ENCODE assay signal across 12 cellular contexts in genomic region chrX:84487365-84488353, GRCh38. TPM values are rescaled to one million over a fixed set of nuclear protein-coding genes. Genes with fewer than 3 reads are reported as not detected.
DNase-seq lines count a peak whose midpoint lies in the region; ATAC-seq and TF ChIP-seq lines count a peak whose summit lies in the region.
"Had no signal": no experiment of that assay in that cellular context is flagged by ENCODE, and none has a peak within 500 bp of the region (broad histone marks: within the 10 kb centered on the region; RNA-seq: fewer than 3 reads in every experiment).

No MANE protein-coding gene starts in this region.

- no peak overlapping the region for H3K27ac Mint-ChIP-seq in CD4-positive, alpha-beta memory T cell
- H3K27ac Mint-ChIP-seq: H9 had no signal

- no peaks in the 10 kb centered on the region for H3K36me3 ChIP-seq in OCI-LY3 (replicated peaks; ENCODE audit: low read depth, low read length)
- H3K36me3 ChIP-seq in CD4-positive, alpha-beta memory T cell (ENCODE audit: insufficient read depth, low read length) = no peaks in the 10 kb centered on the region
- H3K36me3 ChIP-seq: neutrophil had no signal

- H2AFZ ChIP-seq in OCI-LY3 (ENCODE audit: low read depth, low read length) = no peak overlapping the region

- peaks cover 19% of the 10 kb centered on the region for H3K4me1 ChIP-seq in OCI-LY3 (ENCODE audit: low read length)
- H3K4me1 ChIP-seq in CD4-positive, alpha-beta memory T cell (ENCODE audit: insufficient read depth, low read length) = no peaks in the 10 kb centered on the region

- peak; percentile 99 for ATAC-seq in GM18517 (IDR thresholded peaks at IDR 0.05; ENCODE audit: unreplicated experiment)
- ATAC-seq in GM21381 (IDR thresholded peaks at IDR 0.05; ENCODE audit: unreplicated experiment) = peak; percentile 99
- peak; percentile 100 for ATAC-seq in HG03064 (IDR thresholded peaks at IDR 0.05; ENCODE audit: low read depth, unreplicated experiment)

- H3K27me3 Mint-ChIP-seq in CD4-positive, alpha-beta memory T cell = no peaks in the 10 kb centered on the region

- no peak overlapping the region; the same call in 1 of the 2 replicates for H3K9ac ChIP-seq in OCI-LY3 (ENCODE audit: low read length)

- peak overlapping the region; percentile 76 for H3K4me2 ChIP-seq in OCI-LY3 (ENCODE audit: low read length)

- no peaks in the 10 kb centered on the region for H3K9me3 ChIP-seq in OCI-LY3 (ENCODE audit: insufficient read depth, low read length)
- no peaks in the 10 kb centered on the region for H3K9me3 ChIP-seq in CD4-positive, alpha-beta memory T cell (ENCODE audit: control insufficient read depth in 1 of 2, low read length in 2 of 2)
- H3K9me3 ChIP-seq: neutrophil had no signal

- H3K36me3 Mint-ChIP-seq in CD4-positive, alpha-beta memory T cell = no peaks in the 10 kb centered on the region

- intact Hi-C loops in CD4-positive, alpha-beta memory T cell (cut with micrococcal nuclease) = no loop called here

- POLR2A ChIA-PET in CD4-positive, alpha-beta memory T cell (lab: Charles Lee; ENCODE audit: partially characterized antibody) = no interaction called here

- H3K9me3 Mint-ChIP-seq in CD4-positive, alpha-beta memory T cell = peaks cover 0 to 12% (median 2%) of the 10 kb centered on the region in 8 donors

- DNase-seq in CD4-positive, alpha-beta memory T cell = no peak
- no peak for DNase-seq in activated T-cell treated with anti-CD3 and anti-CD28 coated beads for 4 hours
- DNase-seq in NCI-H2196 treated with DMSO at 0.1 percent for 48 hours (lab: John Stamatoyannopoulos, UW; ENCODE audit: unreplicated experiment) = no peak
- DNase-seq in kidney tubule cell (ENCODE audit: low spot score) = no peak
- DNase-seq: activated CD4-positive, alpha-beta T cell treated with anti-CD3 and anti-CD28 coated beads for 1 hour; H9; NCI-H1105 treated with DMSO at 0.1 percent for 48 hours had no signal

- H3K27ac ChIP-seq in OCI-LY3 (ENCODE audit: low read length) = peak overlapping the region; percentile 55
- no peak overlapping the region for H3K27ac ChIP-seq in CD4-positive, alpha-beta memory T cell (ENCODE audit: low read depth, low read length)
- H3K27ac ChIP-seq: neutrophil had no signal

- H4K20me1 ChIP-seq in OCI-LY3 (ENCODE audit: insufficient read depth, low read length) = no peaks in the 10 kb centered on the region

- H3K27me3 ChIP-seq in OCI-LY3 (ENCODE audit: low read depth, low read length) = no peaks in the 10 kb centered on the region
- no peaks in the 10 kb centered on the region for H3K27me3 ChIP-seq in CD4-positive, alpha-beta memory T cell (ENCODE audit: insufficient read depth, low read length)
- H3K27me3 ChIP-seq: neutrophil had no signal

- CTCF ChIA-PET in CD4-positive, alpha-beta memory T cell (lab: Charles Lee; ENCODE audit: partially characterized antibody) = no interaction called here

- H3K4me1 Mint-ChIP-seq in CD4-positive, alpha-beta memory T cell = no peaks in the 10 kb centered on the region
- H3K4me1 Mint-ChIP-seq: H9 had no signal

- H3K4me3 ChIP-seq in OCI-LY3 (ENCODE audit: low read length) = peak overlapping the region; percentile 43
- H3K4me3 ChIP-seq in CD4-positive, alpha-beta memory T cell (ENCODE audit: low read length in 2 of 2) = no peak overlapping the region

- H3K79me2 ChIP-seq in OCI-LY3 (ENCODE audit: low read length) = no peaks in the 10 kb centered on the region

- H3K4me3 Mint-ChIP-seq in CD4-positive, alpha-beta memory T cell = no peak overlapping the region
- H3K4me3 Mint-ChIP-seq: H9 had no signal

- no peak for TF ChIP-seq CTCF in OCI-LY3 (IDR thresholded peaks at IDR 0.05; ENCODE audit: low read depth, low read length)

RNA-seq across cellular contexts. Expression of gene HDX, which starts 14.6 kb away (rescaled TPM):
- total RNA-seq in CD4-positive, alpha-beta memory T cell = under 1 TPM; 0.29 to 0.72 TPM
- polyA plus RNA-seq in CD4-positive, alpha-beta memory T cell = under 1 TPM; 0.14 to 0.38 TPM
